19 cellular contexts compared by ENCODE assay signal in genomic region chr1:69985901-69986439, GRCh38.
"Had no signal": no experiment of that assay in that cellular context is flagged by ENCODE, and none has a peak within 500 bp of the region (broad histone marks: within the 10 kb centered on the region; RNA-seq: fewer than 3 reads in every experiment).

No MANE protein-coding gene starts in this region.

- H3K4me2 ChIP-seq: hepatocyte had no signal

- DNase-seq: effector memory CD8-positive, alpha-beta T cell; foreskin keratinocyte; head of caudate nucleus; left colon; left ventricle myocardium superior; mesendoderm; naive B cell; occipital lobe; pancreas; right cardiac atrium; stimulated activated CD4-positive, alpha-beta T cell treated with anti-CD3 and anti-CD28 coated beads, Interleukin-4, amount 100 ng/mL, for 24 hours; tibial artery; upper lobe of left lung; uterus had no signal

- H3K27ac ChIP-seq: epithelial cell of prostate, esophagus muscularis mucosa, foreskin keratinocyte, hepatocyte, pancreas, tibial artery, upper lobe of left lung, uterus had no signal

- H2AFZ ChIP-seq: hepatocyte had no signal

- H3K79me2 ChIP-seq: hepatocyte had no signal

- H3K27me3 ChIP-seq: esophagus muscularis mucosa, foreskin keratinocyte, hepatocyte, pancreas, tibial artery, upper lobe of left lung, uterus had no signal

- H3K4me1 ChIP-seq: esophagus muscularis mucosa, foreskin keratinocyte, pancreas, upper lobe of left lung, uterus had no signal

- FAIRE-seq: pancreas had no signal

- H3K4me3 ChIP-seq: esophagus muscularis mucosa, hepatocyte, lung, pancreas, tibial artery, upper lobe of left lung, uterus had no signal

- H3K36me3 ChIP-seq: esophagus muscularis mucosa, pancreas, tibial artery, upper lobe of left lung, uterus had no signal

- ATAC-seq: effector memory CD8-positive, alpha-beta T cell; foreskin keratinocyte; left colon; left ventricle myocardium superior; pancreas; right cardiac atrium; stimulated activated memory B cell treated with anti-CD40 and anti-IgM and Interleukin-4, amounts not matched to agents 10 μg/mL and 1 μg/mL and 100 μg/mL, for 72 hours had no signal

- H3K9me3 ChIP-seq: esophagus muscularis mucosa, pancreas, tibial artery, upper lobe of left lung, uterus had no signal
